In genomic region chr20:11158589-11158988, GRCh38 we compare ENCODE assay signal across 1 cellular context.
TF ChIP-seq lines count a peak whose summit lies in the region.

No MANE protein-coding gene starts in this region.

TF ChIP-seq in endothelial cell of umbilical vein, 7 proteins besides CTCF, POLR2A, EP300 and RAD21 (continued from another document):
- TF ChIP-seq JUN (IDR thresholded peaks at IDR 0.05; ENCODE audit: borderline replicate concordance, insufficient read depth, insufficient read length, low read depth) (no peak), GATA2 (IDR thresholded peaks at IDR 0.05; ENCODE audit: insufficient read depth, insufficient read length, low read depth, low read length) (no peak), MAX (IDR thresholded peaks at IDR 0.05; ENCODE audit: insufficient read depth, insufficient read length) (no peak)
